ENCODE assay signal across 29 cellular contexts in the genomic region with DNA sequence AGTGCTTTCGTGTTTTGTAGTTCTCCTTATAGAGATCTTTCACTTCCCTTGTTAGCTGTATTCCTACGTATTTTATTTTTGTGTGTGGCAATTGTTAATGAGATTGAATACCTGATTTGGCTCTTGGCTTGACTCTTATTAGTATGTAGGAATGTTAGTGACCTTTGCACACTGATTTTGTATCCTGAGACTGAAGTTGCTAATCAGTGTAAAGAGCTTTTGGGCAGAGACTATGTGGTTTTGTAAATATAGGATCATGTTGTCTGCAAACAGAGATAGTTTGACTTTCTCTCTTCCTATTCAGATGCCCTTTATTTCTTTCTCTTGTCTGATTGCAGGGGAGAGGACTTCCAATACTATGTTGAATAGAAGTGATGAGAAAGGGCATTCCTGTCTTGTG.
"Had no signal": no experiment of that assay in that cellular context is flagged by ENCODE, and none has a peak within 500 bp of the region (broad histone marks: within the 10 kb centered on the region; RNA-seq: fewer than 3 reads in every experiment).

No MANE protein-coding gene starts in this region.

- H3K9me3 Mint-ChIP-seq: nephron progenitor cell had no signal

- ATAC-seq: naive thymus-derived CD4-positive, alpha-beta T cell; natural killer cell treated with Interleukin-12 subunit alpha and Interleukin-12 subunit beta and Interleukin-15 and Interleukin-18, amount 100 ng/mL, for 72 hours; psoas muscle; right cardiac atrium; sciatic nerve; stimulated activated effector memory CD8-positive, alpha-beta T cell treated with anti-CD3 and anti-CD28 coated beads, Interleukin-12 subunit alpha, Interleukin-12 subunit beta, amount 100 ng/mL, for 72 hours; stimulated activated naive B cell treated with anti-CD40 and anti-IgM and Interleukin-4, amounts not matched to agents 10 μg/mL and 1 μg/mL and 100 μg/mL, for 72 hours had no signal

- H3K4me3 Mint-ChIP-seq: naive thymus-derived CD4-positive, alpha-beta T cell; natural killer cell treated with Interleukin-12 subunit alpha and Interleukin-12 subunit beta and Interleukin-15 and Interleukin-18, amount 100 ng/mL, for 72 hours; nephron progenitor cell; neural crest cell; stimulated activated effector memory CD8-positive, alpha-beta T cell treated with anti-CD3 and anti-CD28 coated beads, Interleukin-12 subunit alpha, Interleukin-12 subunit beta, amount 100 ng/mL, for 72 hours; stimulated activated naive B cell treated with anti-CD40 and anti-IgM and Interleukin-4, amounts not matched to agents 10 μg/mL and 1 μg/mL and 100 μg/mL, for 72 hours; stimulated activated naive CD8-positive, alpha-beta T cell treated with anti-CD3 and anti-CD28 coated beads, Interleukin-15, Interleukin-2, amounts not matched to agents 100 ng/mL and 50 ng/mL, for 24 hours had no signal

- FAIRE-seq: urothelium cell line had no signal

- H3K36me3 Mint-ChIP-seq: naive thymus-derived CD4-positive, alpha-beta T cell; natural killer cell treated with Interleukin-12 subunit alpha and Interleukin-12 subunit beta and Interleukin-15 and Interleukin-18, amount 100 ng/mL, for 72 hours; stimulated activated effector memory CD8-positive, alpha-beta T cell treated with anti-CD3 and anti-CD28 coated beads, Interleukin-12 subunit alpha, Interleukin-12 subunit beta, amount 100 ng/mL, for 72 hours; stimulated activated naive B cell treated with anti-CD40 and anti-IgM and Interleukin-4, amounts not matched to agents 10 μg/mL and 1 μg/mL and 100 μg/mL, for 72 hours had no signal

- H3K36me3 ChIP-seq: ovary, stomach, thoracic aorta, thyroid gland, tibial nerve, upper lobe of left lung, vagina had no signal

- H3K27ac ChIP-seq: ovary, parathyroid adenoma, psoas muscle, skin epidermis, stomach, thoracic aorta, thyroid gland, tibial nerve, upper lobe of left lung, vagina had no signal

- H3K27me3 Mint-ChIP-seq: naive thymus-derived CD4-positive, alpha-beta T cell; natural killer cell treated with Interleukin-12 subunit alpha and Interleukin-12 subunit beta and Interleukin-15 and Interleukin-18, amount 100 ng/mL, for 72 hours; progenitor cell of endocrine pancreas; stimulated activated naive B cell treated with anti-CD40 and anti-IgM and Interleukin-4, amounts not matched to agents 10 μg/mL and 1 μg/mL and 100 μg/mL, for 72 hours; stimulated activated naive CD8-positive, alpha-beta T cell treated with anti-CD3 and anti-CD28 coated beads, Interleukin-15, Interleukin-2, amounts not matched to agents 100 ng/mL and 50 ng/mL, for 24 hours had no signal

- DNase-seq: naive thymus-derived CD4-positive, alpha-beta T cell; nephron progenitor cell; occipital lobe; ovary; posterior cingulate gyrus; psoas muscle; right cardiac atrium; stimulated activated CD4-positive, alpha-beta T cell treated with anti-CD3 and anti-CD28 coated beads, Interleukin-15, amount 100 ng/mL, for 24 hours; stimulated activated CD4-positive, alpha-beta T cell treated with anti-CD3 and anti-CD28 coated beads, Interleukin-2, amount 100 ng/mL, for 24 hours; stimulated activated CD4-positive, alpha-beta T cell treated with anti-CD3 and anti-CD28 coated beads, Interleukin-2, amount 100 ng/mL, for 48 hours; stimulated activated CD4-positive, alpha-beta T cell treated with anti-CD3 and anti-CD28 coated beads, Interleukin-4, amount 100 ng/mL, for 24 hours; stimulated activated naive B cell treated with anti-CD40 and anti-IgM and Interleukin-4, amounts not matched to agents 10 μg/mL and 1 μg/mL and 100 μg/mL, for 72 hours; stimulated activated naive CD4-positive, alpha-beta T cell treated with Interleukin-2 at 50 U/mL for 16 hours; stomach; thyroid gland; trophoblast cell; upper lobe of left lung had no signal

- H3K9me3 ChIP-seq: ovary, psoas muscle, stomach, thoracic aorta, thyroid gland, tibial nerve, upper lobe of left lung, vagina had no signal

- H3K4me1 Mint-ChIP-seq: naive thymus-derived CD4-positive, alpha-beta T cell; nephron progenitor cell; neural crest cell; stimulated activated effector memory CD8-positive, alpha-beta T cell treated with anti-CD3 and anti-CD28 coated beads, Interleukin-12 subunit alpha, Interleukin-12 subunit beta, amount 100 ng/mL, for 72 hours; stimulated activated naive B cell treated with anti-CD40 and anti-IgM and Interleukin-4, amounts not matched to agents 10 μg/mL and 1 μg/mL and 100 μg/mL, for 72 hours had no signal

- H3K4me1 ChIP-seq: parathyroid adenoma, psoas muscle, stomach, thyroid gland, tibial nerve, upper lobe of left lung, vagina had no signal

- H3K9ac ChIP-seq: parathyroid adenoma had no signal

- H3K27me3 ChIP-seq: ovary, stomach, thyroid gland, tibial nerve, upper lobe of left lung, vagina had no signal

- H3K79me2 ChIP-seq: parathyroid adenoma had no signal

- H2AFZ ChIP-seq: parathyroid adenoma had no signal

- H3K4me3 ChIP-seq: ovary, psoas muscle, skin epidermis, stomach, thoracic aorta, thyroid gland, tibial nerve, upper lobe of left lung, vagina had no signal

- H3K27ac Mint-ChIP-seq: naive thymus-derived CD4-positive, alpha-beta T cell; natural killer cell treated with Interleukin-12 subunit alpha and Interleukin-12 subunit beta and Interleukin-15 and Interleukin-18, amount 100 ng/mL, for 72 hours; nephron progenitor cell; progenitor cell of endocrine pancreas; stimulated activated effector memory CD8-positive, alpha-beta T cell treated with anti-CD3 and anti-CD28 coated beads, Interleukin-12 subunit alpha, Interleukin-12 subunit beta, amount 100 ng/mL, for 72 hours; stimulated activated naive B cell treated with anti-CD40 and anti-IgM and Interleukin-4, amounts not matched to agents 10 μg/mL and 1 μg/mL and 100 μg/mL, for 72 hours; stimulated activated naive CD8-positive, alpha-beta T cell treated with anti-CD3 and anti-CD28 coated beads, Interleukin-15, Interleukin-2, amounts not matched to agents 100 ng/mL and 50 ng/mL, for 24 hours had no signal
